Comparison of ENCODE assay signal across 14 cellular contexts in the genomic region with DNA sequence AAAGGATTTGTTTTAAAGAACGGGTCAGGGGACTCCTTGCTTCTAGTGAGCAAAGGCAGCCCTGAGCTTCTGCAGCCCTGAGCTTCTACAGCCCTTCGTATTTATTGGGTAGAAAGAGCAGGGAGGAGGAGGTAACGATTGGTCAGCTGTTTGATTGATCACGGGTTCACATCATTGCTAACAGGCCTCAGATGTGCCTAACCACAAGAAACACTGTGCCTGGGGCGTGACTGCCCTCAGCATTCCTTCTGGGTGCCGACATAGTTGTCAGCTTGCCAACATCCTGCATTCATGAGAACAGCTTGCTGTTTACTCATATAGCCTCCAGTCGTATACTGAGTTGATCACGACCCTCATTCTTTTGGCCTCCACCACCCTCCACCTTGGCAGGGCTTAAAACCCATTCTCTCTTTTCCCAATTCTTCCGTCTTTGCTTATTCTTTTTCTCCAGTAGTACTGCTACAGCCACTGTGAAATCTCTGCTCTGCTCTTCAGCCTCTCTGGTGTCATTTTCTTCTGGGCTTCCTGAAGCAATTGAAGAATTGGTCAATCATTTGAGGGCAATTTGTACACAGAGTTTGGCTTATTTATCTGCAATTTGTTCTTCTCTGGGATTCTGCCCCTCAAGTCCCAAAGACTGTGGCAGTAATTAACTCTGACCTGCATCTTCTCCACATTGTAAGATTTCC. TPM values are rescaled to one million over a fixed set of nuclear protein-coding genes. Genes with fewer than 3 reads are reported as not detected.
DNase-seq lines count a peak whose midpoint lies in the region; ATAC-seq, FAIRE-seq and TF ChIP-seq lines count a peak whose summit lies in the region.
"Had no signal": no experiment of that assay in that cellular context is flagged by ENCODE, and none has a peak within 500 bp of the region (broad histone marks: within the 10 kb centered on the region; RNA-seq: fewer than 3 reads in every experiment).

No MANE protein-coding gene starts in this region.

- no peak overlapping the region for H3K4me2 ChIP-seq in HepG2 (ENCODE audit: low read depth, low read length)

- intact Hi-C loops in HepG2 (cut with micrococcal nuclease; ENCODE audit: unreplicated experiment) (no loop called here), right lobe of liver (cut with DNase I) (no loop called here), uterus (cut with DNase I; ENCODE audit: low total_unique reads) (no loop called here)

- TF ChIP-seq POLR2A in HepG2 (IDR thresholded peaks at IDR 0.05; ENCODE audit: insufficient read depth in 1 of 2, low read depth in 2 of 2, low read length in 2 of 2) (no peak), right lobe of liver (IDR thresholded peaks at IDR 0.05) (no peak), uterus (IDR thresholded peaks at IDR 0.05) (no peak)

- FAIRE-seq in HepG2 (lab: Jason Lieb, UNC) (no peak), urothelium cell line (lab: Jason Lieb, UNC) (peak; percentile 71)

- in situ Hi-C loops in HepG2 (cut with HindIII; ENCODE audit: extremely low pct_ligation_motif_present, low pct_unique_long_range_greater_than_20kb) (no loop called here), SK-MEL-5 (cut with HindIII; ENCODE audit: low pct_unique_long_range_greater_than_20kb, low sequenced_read_pairs) (no loop called here)

- no TSS peak for BruUV-seq in HepG2 (replicated peaks; lab: Mats Ljungman, UMichigan)

- no peak overlapping the region for H3K4me3 ChIP-seq in HepG2 (replicated peaks in 1 of 3; ENCODE audit: insufficient read depth in 1 of 3, low read depth in 2 of 3, low read length in 3 of 3)
- H3K4me3 ChIP-seq in right lobe of liver = no peak overlapping the region
- H3K4me3 ChIP-seq in fibroblast of the aortic adventitia (ENCODE audit: low read depth, low read length) = no peak overlapping the region
- no peak overlapping the region for H3K4me3 ChIP-seq in uterus

- no peaks in the 10 kb centered on the region for H3K79me2 ChIP-seq in HepG2 (ENCODE audit: insufficient read depth, low read length)

- no peaks in the 10 kb centered on the region for H4K20me1 ChIP-seq in HepG2 (ENCODE audit: insufficient read depth, low read length)

- POLR2A ChIA-PET in HepG2 (lab: Yijun Ruan, JAX) = interaction anchor here (2.0 kb wide), 1 partner anchor 25 kb away, joined by 6 read pairs; the partner anchor contains the start of gene NOP56

- H3K27ac ChIP-seq in HepG2 (ENCODE audit: extremely low read length, insufficient read depth, low read length) = no peak overlapping the region
- no peak overlapping the region for H3K27ac ChIP-seq in right lobe of liver
- H3K27ac ChIP-seq in uterus = no peak overlapping the region

- CTCF ChIA-PET in HepG2 (lab: Yijun Ruan, JAX; ENCODE audit: low intra/inter-chr PET ratio, low total read pairs) = no interaction called here

- H3K36me3 ChIP-seq in HepG2 (replicated peaks in 1 of 2; ENCODE audit: control insufficient read depth in 1 of 2, insufficient read depth in 2 of 2, low read length in 2 of 2) (no peaks in the 10 kb centered on the region), right lobe of liver (no peaks in the 10 kb centered on the region), uterus (no peaks in the 10 kb centered on the region)

- 0 out of 2 replicates have a peak, but pooled peaks cover 4% of the 10 kb centered on the region for H3K4me1 ChIP-seq in HepG2 (ENCODE audit: insufficient read depth, low read length)
- no peaks in the 10 kb centered on the region for H3K4me1 ChIP-seq in right lobe of liver
- no peaks in the 10 kb centered on the region for H3K4me1 ChIP-seq in uterus

- 3% methylated on average over 9 of the region's 9 CpGs for WGBS in HepG2 (ENCODE audit: low lambda C conversion rate)
- 34% methylated on average over 5 of the region's 9 CpGs for WGBS in right lobe of liver (ENCODE audit: insufficient coverage, low coverage, low lambda C conversion rate, missing lambda C conversion rate)

- H3K9me3 ChIP-seq in HepG2 (ENCODE audit: low read length) = no peaks in the 10 kb centered on the region
- no peaks in the 10 kb centered on the region for H3K9me3 ChIP-seq in right lobe of liver
- no peaks in the 10 kb centered on the region for H3K9me3 ChIP-seq in uterus

- TF ChIP-seq EP300 in HepG2 (IDR thresholded peaks at IDR 0.05; ENCODE audit: low read depth in 2 of 2, low read length in 2 of 2) (no peak), HepG2 (CRISPR knock-in tag; IDR thresholded peaks at IDR 0.05; ENCODE audit: borderline replicate concordance) (no peak)

- peaks cover 0 to 10% of the 10 kb centered on the region in 2 experiments; a peak in 4 of 5 replicates for H3K27me3 ChIP-seq in HepG2 (ENCODE audit: control insufficient read depth in 1 of 2, insufficient read depth in 2 of 2, low read length in 2 of 2)
- no peaks in the 10 kb centered on the region for H3K27me3 ChIP-seq in right lobe of liver
- no peaks in the 10 kb centered on the region for H3K27me3 ChIP-seq in uterus

- H3K9ac ChIP-seq in HepG2 (ENCODE audit: insufficient read depth, low read depth, low read length) = no peak overlapping the region

- no peak overlapping the region for H2AFZ ChIP-seq in HepG2 (ENCODE audit: low read length)

- TF ChIP-seq RAD21 in HepG2 (CRISPR knock-in tag; IDR thresholded peaks at IDR 0.05) = no peak

- TF ChIP-seq CTCF in HepG2 (CRISPR knock-in tag; IDR thresholded peaks at IDR 0.05) = no peak
- TF ChIP-seq CTCF in right lobe of liver (IDR thresholded peaks at IDR 0.05) = no peak
- no peak for TF ChIP-seq CTCF in fibroblast of the aortic adventitia (IDR thresholded peaks at IDR 0.05; ENCODE audit: insufficient read depth, low read length)
- TF ChIP-seq CTCF in uterus (IDR thresholded peaks at IDR 0.05) = no peak

- DNase-seq in HepG2 (ENCODE audit: low spot score) = peak; percentile 80
- DNase-seq in right lobe of liver = no peak
- DNase-seq in SK-MEL-5 (ENCODE audit: low read depth, low spot score) = peak; percentile 97
- DNase-seq in fibroblast of the aortic adventitia (ENCODE audit: low read depth) = peak; percentile 48
- peak; percentile 37 for DNase-seq in urothelium cell line (ENCODE audit: low spot score)
- no peak for DNase-seq in uterus
- DNase-seq in stimulated activated naive CD4-positive, alpha-beta T cell treated with Interleukin-2 at 50 U/mL for 16 hours (lab: John Stamatoyannopoulos, UW) = no peak
- DNase-seq: activated CD4-positive, alpha-beta T cell treated with anti-CD3 and anti-CD28 coated beads for 36 hours; activated naive CD4-positive, alpha-beta T cell treated with Interleukin-2 at 50 U/mL for 16 hours; AML-193; NCI-H1694 treated with DMSO at 0.1 percent for 48 hours; nucleus accumbens had no signal

- peak; percentile 52; the same call in 2 of the 3 replicates for ATAC-seq in HepG2
- no peak for ATAC-seq in right lobe of liver
- ATAC-seq in HG03159 (IDR thresholded peaks at IDR 0.05; ENCODE audit: unreplicated experiment) = no peak
- ATAC-seq: activated CD4-positive, alpha-beta T cell treated with anti-CD3 and anti-CD28 coated beads for 36 hours; Panc1 had no signal

RNA-seq across cellular contexts. Expression of gene NOP56, which starts 25.4 kb away (rescaled TPM):
- 646 and 1,116 TPM in 2 replicates for total RNA-seq in HepG2 (2016; rRNA removed; fragmentation: Illumina TruSeq; extraction: Trizol)
- 3,280 and 3,642 TPM in 2 replicates for total RNA-seq in HepG2 (2016; cell fraction: cytosol; rRNA removed; fragmentation: Illumina TruSeq; extraction: Trizol; ENCODE audit: low read depth)
- total RNA-seq in HepG2 (2016; cell fraction: insoluble cytoplasmic fraction; rRNA removed; fragmentation: Illumina TruSeq; extraction: Trizol) = 600 and 1,127 TPM in 2 replicates
- 2,832 and 3,011 TPM in 2 replicates for total RNA-seq in HepG2 (2016; cell fraction: membrane; rRNA removed; fragmentation: Illumina TruSeq; extraction: Trizol)
- 1,362 and 1,462 TPM in 2 replicates for total RNA-seq in HepG2 (2016; cell fraction: nucleus; rRNA removed; fragmentation: Illumina TruSeq; extraction: Trizol)
- polyA plus RNA-seq in HepG2 (2011; rRNA removed) = 369 and 374 TPM in 2 replicates
- 207 and 225 TPM in 2 replicates for polyA plus RNA-seq in HepG2 (2011; cell fraction: cytosol; rRNA removed)
- polyA plus RNA-seq in HepG2 (2011; cell fraction: nucleus; rRNA removed) = 1,398 and 1,412 TPM in 2 replicates
- polyA plus RNA-seq in HepG2 (2012) = 352 and 481 TPM in 2 replicates
- 3,484 and 3,697 TPM in 2 replicates for polyA plus RNA-seq in HepG2 (2016; cell fraction: cytosol; fragmentation: Illumina TruSeq; extraction: Trizol; ENCODE audit: low read depth)
- 637 and 642 TPM in 2 replicates for polyA plus RNA-seq in HepG2 (2016; cell fraction: insoluble cytoplasmic fraction; fragmentation: Illumina TruSeq; extraction: Trizol; ENCODE audit: low read depth)
- 2,607 and 2,624 TPM in 2 replicates for polyA plus RNA-seq in HepG2 (2016; cell fraction: membrane; fragmentation: Illumina TruSeq; extraction: Trizol; ENCODE audit: low read depth)
- 3,019 and 3,117 TPM in 2 replicates for polyA plus RNA-seq in HepG2 (2016; cell fraction: nucleus; fragmentation: Illumina TruSeq; extraction: Trizol; ENCODE audit: insufficient read depth, low read depth)
- 388 and 403 TPM in 2 replicates for polyA minus RNA-seq in HepG2 (2011; rRNA and poly(A)+ RNA removed; ENCODE audit: low replicate concordance)
- 134 TPM in 2 replicates for polyA minus RNA-seq in HepG2 (2011; cell fraction: cytosol; rRNA and poly(A)+ RNA removed)
- 938 and 1,127 TPM in 2 replicates for polyA minus RNA-seq in HepG2 (2011; cell fraction: nucleus; rRNA and poly(A)+ RNA removed)
- total RNA-seq in right lobe of liver = 10 to 100 TPM; 32.7 to 60.9 (median 42.7) TPM
- total RNA-seq in SK-MEL-5 (2014; rRNA removed; shearing (Covaris generic)) = 350 and 393 TPM in 2 replicates
- 151 and 161 TPM in 2 replicates for polyA plus RNA-seq in SK-MEL-5 (2015; cell fraction: cytosol; rRNA removed)
- 1,271 and 1,364 TPM in 2 replicates for polyA plus RNA-seq in SK-MEL-5 (2015; cell fraction: nucleus; rRNA removed)
- total RNA-seq in fibroblast of the aortic adventitia (ENCODE audit: low replicate concordance) = 106 and 263 TPM in 2 replicates
- total RNA-seq in uterus = 100 to 1,000 TPM; 108 to 151 (median 134) TPM

RNA-seq across cellular contexts. Expression of gene IDH3B, which starts 37.0 kb away (rescaled TPM):
- total RNA-seq in HepG2 (2016; rRNA removed; fragmentation: Illumina TruSeq; extraction: Trizol) (215 and 246 TPM in 2 replicates), right lobe of liver (10 to 100 TPM; 37.6 to 78.1 (median 43.6) TPM), fibroblast of the aortic adventitia (ENCODE audit: low replicate concordance) (64.3 and 71.3 TPM in 2 replicates), uterus (100 to 1,000 TPM in 1 of 4 donors, 10 to 100 TPM in 3; 33.8 to 220 (median 83.7) TPM)
- 33.7 and 38.0 TPM in 2 replicates for total RNA-seq in HepG2 (2016; cell fraction: cytosol; rRNA removed; fragmentation: Illumina TruSeq; extraction: Trizol; ENCODE audit: low read depth)
- total RNA-seq in HepG2 (2016; cell fraction: insoluble cytoplasmic fraction; rRNA removed; fragmentation: Illumina TruSeq; extraction: Trizol) = 222 and 260 TPM in 2 replicates
- total RNA-seq in HepG2 (2016; cell fraction: membrane; rRNA removed; fragmentation: Illumina TruSeq; extraction: Trizol) = 44.8 and 48.2 TPM in 2 replicates
- total RNA-seq in HepG2 (2016; cell fraction: nucleus; rRNA removed; fragmentation: Illumina TruSeq; extraction: Trizol) = 137 and 140 TPM in 2 replicates
- polyA plus RNA-seq in HepG2 (2011; rRNA removed) = 245 and 254 TPM in 2 replicates
- polyA plus RNA-seq in HepG2 (2011; cell fraction: cytosol; rRNA removed) = 222 and 246 TPM in 2 replicates
- 901 and 966 TPM in 2 replicates for polyA plus RNA-seq in HepG2 (2011; cell fraction: nucleus; rRNA removed)
- polyA plus RNA-seq in HepG2 (2012) = 156 and 158 TPM in 2 replicates
- 22.8 and 27.4 TPM in 2 replicates for polyA plus RNA-seq in HepG2 (2016; cell fraction: cytosol; fragmentation: Illumina TruSeq; extraction: Trizol; ENCODE audit: low read depth)
- polyA plus RNA-seq in HepG2 (2016; cell fraction: insoluble cytoplasmic fraction; fragmentation: Illumina TruSeq; extraction: Trizol; ENCODE audit: low read depth) = 207 and 216 TPM in 2 replicates
- polyA plus RNA-seq in HepG2 (2016; cell fraction: membrane; fragmentation: Illumina TruSeq; extraction: Trizol; ENCODE audit: low read depth) = 27.1 and 32.5 TPM in 2 replicates
- 236 and 251 TPM in 2 replicates for polyA plus RNA-seq in HepG2 (2016; cell fraction: nucleus; fragmentation: Illumina TruSeq; extraction: Trizol; ENCODE audit: insufficient read depth, low read depth)
- polyA minus RNA-seq in HepG2 (2011; rRNA and poly(A)+ RNA removed; ENCODE audit: low replicate concordance) = 107 and 189 TPM in 2 replicates
- polyA minus RNA-seq in HepG2 (2011; cell fraction: cytosol; rRNA and poly(A)+ RNA removed) = 74.0 and 74.8 TPM in 2 replicates
- polyA minus RNA-seq in HepG2 (2011; cell fraction: nucleus; rRNA and poly(A)+ RNA removed) = 230 and 248 TPM in 2 replicates
- total RNA-seq in SK-MEL-5 (2014; rRNA removed; shearing (Covaris generic)) = 224 and 240 TPM in 2 replicates
- 179 and 185 TPM in 2 replicates for polyA plus RNA-seq in SK-MEL-5 (2015; cell fraction: cytosol; rRNA removed)
- 491 and 536 TPM in 2 replicates for polyA plus RNA-seq in SK-MEL-5 (2015; cell fraction: nucleus; rRNA removed)

Comparison
In these comparisons a context has a peak if more than half of its experiments do, and no peak if none do; other contexts are left out.
1. DNase-seq: peak in HepG2 (single experiment), SK-MEL-5 (single experiment), fibroblast of the aortic adventitia (single experiment) and urothelium cell line (single experiment); none in right lobe of liver (0 of 3), uterus (0 of 2) and stimulated activated naive CD4-positive, alpha-beta T cell treated with Interleukin-2 at 50 U/mL for 16 hours (single experiment).